Comparison of ENCODE assay signal across 24 cellular contexts in the genomic region with DNA sequence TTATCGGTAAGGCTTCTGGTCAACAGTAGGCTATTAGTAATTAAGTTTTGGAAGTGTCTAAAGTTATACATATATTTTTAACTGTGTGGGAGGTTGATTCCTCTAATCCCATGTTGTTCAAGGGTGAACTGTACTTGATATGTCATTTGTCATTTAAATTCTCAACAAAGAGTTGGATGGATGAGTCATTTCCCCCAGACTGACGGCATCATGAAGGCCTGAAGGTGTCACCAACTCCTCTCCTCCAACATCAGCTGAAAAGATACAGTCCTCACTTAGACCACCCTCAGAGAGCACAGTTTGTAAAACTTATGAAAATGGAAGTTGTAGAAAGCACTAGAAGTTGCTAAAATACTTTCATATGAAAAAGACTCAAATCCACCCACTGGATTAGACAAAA. TPM values are rescaled to one million over a fixed set of nuclear protein-coding genes. Genes with fewer than 3 reads are reported as not detected.
"Had no signal": no experiment of that assay in that cellular context is flagged by ENCODE, and none has a peak within 500 bp of the region (broad histone marks: within the 10 kb centered on the region; RNA-seq: fewer than 3 reads in every experiment).

No MANE protein-coding gene starts in this region.

- DNase-seq: activated CD8-positive, alpha-beta memory T cell treated with anti-CD3 and anti-CD28 coated beads, Interleukin-2, amount 10 ng/mL, durations not matched to agents 7 days and 5 days; activated CD8-positive, alpha-beta T cell treated with anti-CD3 and anti-CD28 coated beads, Interleukin-2, amount 10 ng/mL, durations not matched to agents 7 days and 5 days; activated naive CD8-positive, alpha-beta T cell treated with anti-CD3 and anti-CD28 coated beads, Interleukin-2, amount 50 U/mL, for 24 hours; activated T-cell treated with anti-CD3 and anti-CD28 coated beads, Interleukin-2, amount 50 U/mL, for 48 hours; amygdala; endodermal cell; foreskin melanocyte; left ventricle myocardium inferior; mesendoderm; nephron progenitor cell; right lobe of liver; stimulated activated CD4-positive, alpha-beta T cell treated with anti-CD3 and anti-CD28 coated beads, Interleukin-12 subunit alpha, Interleukin-12 subunit beta, amount 100 ng/mL, for 4 hours; stimulated activated CD4-positive, alpha-beta T cell treated with anti-CD3 and anti-CD28 coated beads, Interleukin-4, amount 100 ng/mL, for 1 hour; substantia nigra; T-helper 2 cell; uterus had no signal

- H3K27ac Mint-ChIP-seq: activated CD8-positive, alpha-beta memory T cell treated with anti-CD3 and anti-CD28 coated beads, Interleukin-2, amount 10 ng/mL, durations not matched to agents 7 days and 5 days; activated CD8-positive, alpha-beta T cell treated with anti-CD3 and anti-CD28 coated beads, Interleukin-2, amount 10 ng/mL, durations not matched to agents 7 days and 5 days; activated naive CD4-positive, alpha-beta T cell treated with anti-CD3 and anti-CD28 coated beads, Interleukin-2, amount 50 U/mL, for 24 hours; activated naive CD8-positive, alpha-beta T cell treated with anti-CD3 and anti-CD28 coated beads, Interleukin-2, amount 50 U/mL, for 24 hours; activated T-helper 2 cell treated with anti-CD3 and anti-CD28 coated beads, Interferon-gamma antibody, Interleukin-2, Interleukin-4, amounts not matched to agents 10 μg/mL and 5 μg/mL and 100 μg/mL, durations not matched to agents 14 hours and 24 hours and 36 hours; dendritic cell treated with granulocyte-macrophage colony-stimulating factor and Interleukin-4, amounts not matched to agents 40 ng/mL and 50 ng/mL, for 4 days; endodermal cell; nephron progenitor cell; stimulated activated naive CD8-positive, alpha-beta T cell treated with anti-CD3 and anti-CD28 coated beads, Interleukin-15, Interleukin-2, amounts not matched to agents 100 ng/mL and 50 ng/mL, for 24 hours; type B pancreatic cell; WTC11 had no signal

- H3K9me3 Mint-ChIP-seq: dendritic cell treated with granulocyte-macrophage colony-stimulating factor and Interleukin-4, amounts not matched to agents 40 ng/mL and 50 ng/mL, for 4 days; nephron progenitor cell; stimulated activated naive CD8-positive, alpha-beta T cell treated with anti-CD3 and anti-CD28 coated beads, Interleukin-15, Interleukin-2, amounts not matched to agents 100 ng/mL and 50 ng/mL, for 24 hours had no signal

- H3K4me1 Mint-ChIP-seq: activated CD8-positive, alpha-beta memory T cell treated with anti-CD3 and anti-CD28 coated beads, Interleukin-2, amount 10 ng/mL, durations not matched to agents 7 days and 5 days; activated naive CD4-positive, alpha-beta T cell treated with anti-CD3 and anti-CD28 coated beads, Interleukin-2, amount 50 U/mL, for 24 hours; activated naive CD8-positive, alpha-beta T cell treated with anti-CD3 and anti-CD28 coated beads, Interleukin-2, amount 50 U/mL, for 24 hours; central memory CD8-positive, alpha-beta T cell; nephron progenitor cell had no signal

- ATAC-seq: activated CD8-positive, alpha-beta memory T cell treated with anti-CD3 and anti-CD28 coated beads, Interleukin-2, amount 10 ng/mL, durations not matched to agents 7 days and 5 days; activated CD8-positive, alpha-beta T cell treated with anti-CD3 and anti-CD28 coated beads, Interleukin-2, amount 10 ng/mL, durations not matched to agents 7 days and 5 days; activated naive CD8-positive, alpha-beta T cell treated with anti-CD3 and anti-CD28 coated beads, Interleukin-2, amount 50 U/mL, for 24 hours; right lobe of liver; WTC11 had no signal

- H3K27me3 Mint-ChIP-seq: activated CD8-positive, alpha-beta memory T cell treated with anti-CD3 and anti-CD28 coated beads, Interleukin-2, amount 10 ng/mL, durations not matched to agents 7 days and 5 days; activated naive CD4-positive, alpha-beta T cell treated with anti-CD3 and anti-CD28 coated beads, Interleukin-2, amount 50 U/mL, for 24 hours; central memory CD8-positive, alpha-beta T cell; dendritic cell treated with granulocyte-macrophage colony-stimulating factor and Interleukin-4, amounts not matched to agents 40 ng/mL and 50 ng/mL, for 4 days; stimulated activated naive CD8-positive, alpha-beta T cell treated with anti-CD3 and anti-CD28 coated beads, Interleukin-15, Interleukin-2, amounts not matched to agents 100 ng/mL and 50 ng/mL, for 24 hours had no signal

- H3K4me3 Mint-ChIP-seq: activated CD8-positive, alpha-beta memory T cell treated with anti-CD3 and anti-CD28 coated beads, Interleukin-2, amount 10 ng/mL, durations not matched to agents 7 days and 5 days; activated CD8-positive, alpha-beta T cell treated with anti-CD3 and anti-CD28 coated beads, Interleukin-2, amount 10 ng/mL, durations not matched to agents 7 days and 5 days; activated naive CD4-positive, alpha-beta T cell treated with anti-CD3 and anti-CD28 coated beads, Interleukin-2, amount 50 U/mL, for 24 hours; activated naive CD8-positive, alpha-beta T cell treated with anti-CD3 and anti-CD28 coated beads, Interleukin-2, amount 50 U/mL, for 24 hours; central memory CD8-positive, alpha-beta T cell; dendritic cell treated with granulocyte-macrophage colony-stimulating factor and Interleukin-4, amounts not matched to agents 40 ng/mL and 50 ng/mL, for 4 days; endodermal cell; nephron progenitor cell; stimulated activated naive CD8-positive, alpha-beta T cell treated with anti-CD3 and anti-CD28 coated beads, Interleukin-15, Interleukin-2, amounts not matched to agents 100 ng/mL and 50 ng/mL, for 24 hours; type B pancreatic cell; WTC11 had no signal

- H3K36me3 Mint-ChIP-seq: activated CD8-positive, alpha-beta memory T cell treated with anti-CD3 and anti-CD28 coated beads, Interleukin-2, amount 10 ng/mL, durations not matched to agents 7 days and 5 days; activated naive CD4-positive, alpha-beta T cell treated with anti-CD3 and anti-CD28 coated beads, Interleukin-2, amount 50 U/mL, for 24 hours; WTC11 had no signal

RNA-seq across cellular contexts. Expression of a gene that starts 48.8 kb away (rescaled TPM):
- total RNA-seq: activated CD8-positive, alpha-beta memory T cell treated with anti-CD3 and anti-CD28 coated beads, Interleukin-2, amount 10 ng/mL, durations not matched to agents 7 days and 5 days; activated CD8-positive, alpha-beta T cell treated with anti-CD3 and anti-CD28 coated beads, Interleukin-2, amount 10 ng/mL, durations not matched to agents 7 days and 5 days; activated T-helper 2 cell treated with anti-CD3 and anti-CD28 coated beads, Interferon-gamma antibody, Interleukin-2, Interleukin-4, amounts not matched to agents 10 μg/mL and 5 μg/mL and 100 μg/mL, durations not matched to agents 14 hours and 24 hours and 36 hours; mononuclear cell had no signal
